ENCODE assay signal across 15 cellular contexts in the genomic region with DNA sequence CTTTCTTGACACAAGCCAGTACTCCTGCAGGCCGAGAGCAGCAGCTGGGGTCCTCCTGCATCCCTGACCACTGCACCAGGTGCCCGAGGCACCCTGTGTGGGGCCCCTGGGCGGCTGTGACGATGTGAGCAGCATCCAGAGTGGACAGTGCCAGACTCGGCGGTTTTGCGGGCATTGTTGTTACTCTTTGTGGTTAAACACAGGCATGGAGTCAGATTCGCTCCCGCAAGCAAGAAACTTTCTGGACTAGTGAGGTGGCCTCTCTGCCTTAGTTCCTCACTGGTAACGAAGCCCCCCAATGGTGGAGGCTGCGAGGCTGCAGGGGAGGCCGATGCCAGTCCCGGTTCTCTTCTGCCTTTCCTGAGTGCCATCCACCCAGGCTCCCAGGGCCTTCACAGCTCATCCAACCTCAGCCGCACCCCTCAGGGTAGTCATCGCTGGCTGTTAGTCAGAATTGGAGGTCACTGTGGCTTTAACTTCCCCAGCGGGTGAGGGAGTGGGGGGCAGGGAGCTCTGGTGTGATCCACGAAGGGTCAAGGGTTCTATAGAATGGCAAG. TPM values are rescaled to one million over a fixed set of nuclear protein-coding genes. Genes with fewer than 3 reads are reported as not detected.
DNase-seq lines count a peak whose midpoint lies in the region; ATAC-seq and TF ChIP-seq lines count a peak whose summit lies in the region.
"Had no signal": no experiment of that assay in that cellular context is flagged by ENCODE, and none has a peak within 500 bp of the region (broad histone marks: within the 10 kb centered on the region; RNA-seq: fewer than 3 reads in every experiment).

No MANE protein-coding gene starts in this region.

- H3K27me3 ChIP-seq in Loucy (ENCODE audit: insufficient read depth, low read length, poor library complexity, severe bottlenecking) (peaks cover 8% of the 10 kb centered on the region), lower lobe of right lung (ENCODE audit: low read depth) (peaks cover 43% of the 10 kb centered on the region)

- peaks cover 44% of the 10 kb centered on the region for H3K4me1 ChIP-seq in Loucy (ENCODE audit: insufficient read depth, low read length, poor library complexity, severe bottlenecking)
- peaks cover 27% of the 10 kb centered on the region for H3K4me1 ChIP-seq in lower lobe of right lung

- H3K9me3 Mint-ChIP-seq in CD14-positive monocyte, result peaks cover 0 to 4% (median 0%) of the 10 kb centered on the region in 7 donors

- intact Hi-C loops in lower lobe of right lung (cut with DNase I), result no loop called here
- intact Hi-C loops in CD14-positive monocyte (cut with micrococcal nuclease), result no loop called here

- H3K9me2 ChIP-seq in Loucy (replicated peaks; ENCODE audit: low read depth, low read length), result no peaks in the 10 kb centered on the region
- H3K9me2 ChIP-seq: SK-N-SH had no signal

- H3K4me1 Mint-ChIP-seq in CD14-positive monocyte, result peaks cover 10% of the 10 kb centered on the region

- no peak overlapping the region for H3K4me3 Mint-ChIP-seq in CD14-positive monocyte

- H3K27ac Mint-ChIP-seq in CD14-positive monocyte, result no peak overlapping the region

- DNase-seq in Daoy (ENCODE audit: low read depth) (peak; percentile 64), amniotic epithelial cell (ENCODE audit: low read depth) (peak; percentile 17), mesenteric fat pad (ENCODE audit: low spot score) (peak; percentile 59), NCI-H2171 (lab: John Stamatoyannopoulos, UW) (no peak), lower lobe of right lung (no peak), CD14-positive monocyte (ENCODE audit: low spot score) (no peak)
- DNase-seq: activated CD8-positive, alpha-beta memory T cell treated with anti-CD3 and anti-CD28 coated beads for 24 hours; DMS 273 treated with DMSO at 0.1 percent for 48 hours; effector memory CD4-positive, alpha-beta T cell; mucosa of descending colon; pancreas; SK-N-SH; stimulated activated CD4-positive, alpha-beta T cell treated with anti-CD3 and anti-CD28 coated beads, Interleukin-12 subunit alpha, Interleukin-12 subunit beta, amount 100 ng/mL, for 4 hours had no signal

- no peak for TF ChIP-seq CTCF in Loucy (conservative IDR thresholded peaks at IDR 0.05; ENCODE audit: low read length)
- TF ChIP-seq CTCF in lower lobe of right lung (IDR thresholded peaks at IDR 0.05), result no peak
- no peak for TF ChIP-seq CTCF in CD14-positive monocyte (IDR thresholded peaks at IDR 0.05)

- H3K79me2 ChIP-seq in Loucy (ENCODE audit: insufficient read depth, low read length), result peaks cover 25% of the 10 kb centered on the region

- H3K4me2 ChIP-seq in Loucy (ENCODE audit: low read depth, low read length, poor library complexity, severe bottlenecking), result no peak overlapping the region
- H3K4me2 ChIP-seq: SK-N-SH had no signal

- ATAC-seq in lower lobe of right lung, result no peak
- ATAC-seq in HG03139 (IDR thresholded peaks at IDR 0.05; ENCODE audit: unreplicated experiment), result no peak
- ATAC-seq: mucosa of descending colon, pancreas had no signal

- no peak overlapping the region for H2AFZ ChIP-seq in Loucy (ENCODE audit: low read length)

- H3K36me3 Mint-ChIP-seq in CD14-positive monocyte, result no peaks in the 10 kb centered on the region

- peaks cover 30 to 46% (median 34%) of the 10 kb centered on the region in 3 donors for H3K27me3 Mint-ChIP-seq in CD14-positive monocyte (ENCODE audit: low read depth in 3 of 3)

- H3K4me3 ChIP-seq in Loucy (ENCODE audit: low read length, poor library complexity, severe bottlenecking) (no peak overlapping the region), lower lobe of right lung (no peak overlapping the region)
- H3K4me3 ChIP-seq: mucosa of descending colon, pancreas had no signal

- peaks cover 12% of the 10 kb centered on the region for H4K20me1 ChIP-seq in Loucy (ENCODE audit: insufficient read depth, low read length, poor library complexity, severe bottlenecking)

- no peaks in the 10 kb centered on the region for H3K9me3 ChIP-seq in Loucy (ENCODE audit: insufficient read depth, low read depth, low read length)
- H3K9me3 ChIP-seq in lower lobe of right lung, result no peaks in the 10 kb centered on the region
- H3K9me3 ChIP-seq: mucosa of descending colon, pancreas, SK-N-SH had no signal

- no peaks in the 10 kb centered on the region for H3K36me3 ChIP-seq in Loucy (ENCODE audit: insufficient read depth, low read length)
- no peaks in the 10 kb centered on the region for H3K36me3 ChIP-seq in lower lobe of right lung
- H3K36me3 ChIP-seq: pancreas had no signal

- H3F3A ChIP-seq in Loucy (ENCODE audit: low read depth), result no peaks in the 10 kb centered on the region

- H3K9ac ChIP-seq in Loucy (ENCODE audit: low read depth, low read length, poor library complexity, severe bottlenecking), result peak overlapping the region; percentile 32
- H3K9ac ChIP-seq: SK-N-SH had no signal

- no peak overlapping the region for H3K27ac ChIP-seq in lower lobe of right lung
- H3K27ac ChIP-seq: pancreas had no signal

RNA-seq across cellular contexts. Expression of gene CLDN5, which starts 3.7 kb away (rescaled TPM):
- total RNA-seq in Daoy (2014; rRNA removed; shearing (Covaris generic)), result 0.11 TPM in 1 of 2 replicates, not detected in the other
- total RNA-seq in mesenteric fat pad (151 TPM), lower lobe of right lung (213 TPM)
- under 1 TPM; 0.27 to 0.35 TPM for polyA plus RNA-seq in CD14-positive monocyte
- polyA plus RNA-seq: SK-N-SH had no signal

RNA-seq across cellular contexts. Expression of gene CDC45, which starts 48.2 kb away (rescaled TPM):
- 49.5 and 51.4 TPM in 2 replicates for total RNA-seq in Daoy (2014; rRNA removed; shearing (Covaris generic))
- total RNA-seq in mesenteric fat pad (not detected), lower lobe of right lung (1.4 TPM)
- polyA plus RNA-seq in CD14-positive monocyte, result not detected

RNA-seq across cellular contexts. Expression of gene UFD1, which starts 48.9 kb away (rescaled TPM):
- 144 and 159 TPM in 2 replicates for total RNA-seq in Daoy (2014; rRNA removed; shearing (Covaris generic))
- 55.4 TPM for total RNA-seq in mesenteric fat pad
- total RNA-seq in lower lobe of right lung, result 36.7 TPM
- 10 to 100 TPM; 68.5 to 82.5 TPM for polyA plus RNA-seq in CD14-positive monocyte

Comparison
In these comparisons a context has a peak if more than half of its experiments do, and no peak if none do; other contexts are left out.
1. DNase-seq: peak in Daoy (single experiment), amniotic epithelial cell (single experiment) and mesenteric fat pad (single experiment); none in NCI-H2171 (single experiment), lower lobe of right lung (single experiment) and CD14-positive monocyte (single experiment).
2. RNA of gene CLDN5, which starts 3.7 kb away (total RNA-seq): 213 TPM in lower lobe of right lung (single experiment) and 151 TPM in mesenteric fat pad (single experiment); 0.11 TPM in Daoy; every median in the first group is over 100 times any median in the second.
3. RNA of gene CDC45, which starts 48.2 kb away (total RNA-seq): 49.5 to 51.4 TPM in Daoy; 1.4 TPM in lower lobe of right lung (single experiment) and not detected in mesenteric fat pad (single experiment); every median in the first group is over 10 times any median in the second.